Comparison of ENCODE assay signal across 1 cellular context in the genomic region with DNA sequence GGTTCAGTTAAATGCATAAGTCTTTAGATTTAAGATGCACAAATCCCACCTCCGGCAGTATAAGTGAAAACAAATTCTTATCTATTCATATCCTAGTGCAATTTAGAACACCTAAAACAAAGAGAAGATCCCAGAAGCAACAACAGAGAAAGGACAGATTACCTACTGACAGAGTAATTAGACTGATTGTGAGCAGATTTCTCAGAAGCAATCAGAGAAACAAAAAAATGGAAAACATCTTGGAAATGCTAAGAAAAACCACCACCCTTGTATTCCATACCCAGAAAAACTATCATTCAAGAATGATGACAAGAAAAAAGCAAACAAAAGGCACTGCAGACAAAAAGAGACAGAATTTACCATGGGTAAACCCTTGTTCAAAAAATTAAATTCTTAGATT.
TF ChIP-seq lines count a peak whose summit lies in the region.

No MANE protein-coding gene starts in this region.

TF ChIP-seq in WTC11, 78 proteins besides CTCF, POLR2A, EP300 and RAD21 (continued from another document):
- TF ChIP-seq, protein P1, sequence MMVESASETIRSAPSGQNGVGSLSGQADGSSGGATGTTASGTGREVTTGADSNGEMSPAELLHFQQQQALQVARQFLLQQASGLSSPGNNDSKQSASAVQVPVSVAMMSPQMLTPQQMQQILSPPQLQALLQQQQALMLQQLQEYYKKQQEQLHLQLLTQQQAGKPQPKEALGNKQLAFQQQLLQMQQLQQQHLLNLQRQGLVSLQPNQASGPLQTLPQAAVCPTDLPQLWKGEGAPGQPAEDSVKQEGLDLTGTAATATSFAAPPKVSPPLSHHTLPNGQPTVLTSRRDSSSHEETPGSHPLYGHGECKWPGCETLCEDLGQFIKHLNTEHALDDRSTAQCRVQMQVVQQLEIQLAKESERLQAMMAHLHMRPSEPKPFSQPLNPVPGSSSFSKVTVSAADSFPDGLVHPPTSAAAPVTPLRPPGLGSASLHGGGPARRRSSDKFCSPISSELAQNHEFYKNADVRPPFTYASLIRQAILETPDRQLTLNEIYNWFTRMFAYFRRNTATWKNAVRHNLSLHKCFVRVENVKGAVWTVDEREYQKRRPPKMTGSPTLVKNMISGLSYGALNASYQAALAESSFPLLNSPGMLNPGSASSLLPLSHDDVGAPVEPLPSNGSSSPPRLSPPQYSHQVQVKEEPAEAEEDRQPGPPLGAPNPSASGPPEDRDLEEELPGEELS (CRISPR knock-in tag; IDR thresholded peaks at IDR 0.05) = no peak
- TF ChIP-seq ZNF138 (CRISPR knock-in tag; conservative IDR thresholded peaks at IDR 0.05) (no peak), CREB1 (CRISPR knock-in tag; IDR thresholded peaks at IDR 0.05) (no peak), ZNF671 (CRISPR knock-in tag; IDR thresholded peaks at IDR 0.05) (no peak), NFYB (CRISPR knock-in tag; conservative IDR thresholded peaks at IDR 0.05; ENCODE audit: low read depth) (no peak), FOXK1 (CRISPR knock-in tag; IDR thresholded peaks at IDR 0.05) (no peak), KAT7 (CRISPR knock-in tag; IDR thresholded peaks at IDR 0.05; ENCODE audit: borderline replicate concordance) (no peak), MXD4 (CRISPR knock-in tag; IDR thresholded peaks at IDR 0.05; ENCODE audit: borderline replicate concordance) (no peak), HMGA2 (CRISPR knock-in tag; IDR thresholded peaks at IDR 0.05) (no peak), ELF4 (CRISPR knock-in tag; IDR thresholded peaks at IDR 0.05; ENCODE audit: low read depth) (no peak), TEAD4 (CRISPR knock-in tag; IDR thresholded peaks at IDR 0.05) (no peak), CREM (CRISPR knock-in tag; IDR thresholded peaks at IDR 0.05) (no peak), OVOL2 (CRISPR knock-in tag; IDR thresholded peaks at IDR 0.05; ENCODE audit: borderline replicate concordance) (no peak)
- TF ChIP-seq, protein P2, sequence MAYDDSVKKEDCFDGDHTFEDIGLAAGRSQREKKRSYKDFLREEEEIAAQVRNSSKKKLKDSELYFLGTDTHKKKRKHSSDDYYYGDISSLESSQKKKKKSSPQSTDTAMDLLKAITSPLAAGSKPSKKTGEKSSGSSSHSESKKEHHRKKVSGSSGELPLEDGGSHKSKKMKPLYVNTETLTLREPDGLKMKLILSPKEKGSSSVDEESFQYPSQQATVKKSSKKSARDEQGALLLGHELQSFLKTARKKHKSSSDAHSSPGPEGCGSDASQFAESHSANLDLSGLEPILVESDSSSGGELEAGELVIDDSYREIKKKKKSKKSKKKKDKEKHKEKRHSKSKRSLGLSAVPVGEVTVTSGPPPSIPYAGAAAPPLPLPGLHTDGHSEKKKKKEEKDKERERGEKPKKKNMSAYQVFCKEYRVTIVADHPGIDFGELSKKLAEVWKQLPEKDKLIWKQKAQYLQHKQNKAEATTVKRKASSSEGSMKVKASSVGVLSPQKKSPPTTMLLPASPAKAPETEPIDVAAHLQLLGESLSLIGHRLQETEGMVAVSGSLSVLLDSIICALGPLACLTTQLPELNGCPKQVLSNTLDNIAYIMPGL (CRISPR knock-in tag; IDR thresholded peaks at IDR 0.05) = no peak
- TF ChIP-seq, protein P3, sequence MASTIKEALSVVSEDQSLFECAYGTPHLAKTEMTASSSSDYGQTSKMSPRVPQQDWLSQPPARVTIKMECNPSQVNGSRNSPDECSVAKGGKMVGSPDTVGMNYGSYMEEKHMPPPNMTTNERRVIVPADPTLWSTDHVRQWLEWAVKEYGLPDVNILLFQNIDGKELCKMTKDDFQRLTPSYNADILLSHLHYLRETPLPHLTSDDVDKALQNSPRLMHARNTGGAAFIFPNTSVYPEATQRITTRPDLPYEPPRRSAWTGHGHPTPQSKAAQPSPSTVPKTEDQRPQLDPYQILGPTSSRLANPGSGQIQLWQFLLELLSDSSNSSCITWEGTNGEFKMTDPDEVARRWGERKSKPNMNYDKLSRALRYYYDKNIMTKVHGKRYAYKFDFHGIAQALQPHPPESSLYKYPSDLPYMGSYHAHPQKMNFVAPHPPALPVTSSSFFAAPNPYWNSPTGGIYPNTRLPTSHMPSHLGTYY (CRISPR knock-in tag; IDR thresholded peaks at IDR 0.05) = no peak
- TF ChIP-seq, protein P4, sequence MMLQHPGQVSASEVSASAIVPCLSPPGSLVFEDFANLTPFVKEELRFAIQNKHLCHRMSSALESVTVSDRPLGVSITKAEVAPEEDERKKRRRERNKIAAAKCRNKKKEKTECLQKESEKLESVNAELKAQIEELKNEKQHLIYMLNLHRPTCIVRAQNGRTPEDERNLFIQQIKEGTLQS (CRISPR knock-in tag; conservative IDR thresholded peaks at IDR 0.05) = no peak
- TF ChIP-seq, protein P5, sequence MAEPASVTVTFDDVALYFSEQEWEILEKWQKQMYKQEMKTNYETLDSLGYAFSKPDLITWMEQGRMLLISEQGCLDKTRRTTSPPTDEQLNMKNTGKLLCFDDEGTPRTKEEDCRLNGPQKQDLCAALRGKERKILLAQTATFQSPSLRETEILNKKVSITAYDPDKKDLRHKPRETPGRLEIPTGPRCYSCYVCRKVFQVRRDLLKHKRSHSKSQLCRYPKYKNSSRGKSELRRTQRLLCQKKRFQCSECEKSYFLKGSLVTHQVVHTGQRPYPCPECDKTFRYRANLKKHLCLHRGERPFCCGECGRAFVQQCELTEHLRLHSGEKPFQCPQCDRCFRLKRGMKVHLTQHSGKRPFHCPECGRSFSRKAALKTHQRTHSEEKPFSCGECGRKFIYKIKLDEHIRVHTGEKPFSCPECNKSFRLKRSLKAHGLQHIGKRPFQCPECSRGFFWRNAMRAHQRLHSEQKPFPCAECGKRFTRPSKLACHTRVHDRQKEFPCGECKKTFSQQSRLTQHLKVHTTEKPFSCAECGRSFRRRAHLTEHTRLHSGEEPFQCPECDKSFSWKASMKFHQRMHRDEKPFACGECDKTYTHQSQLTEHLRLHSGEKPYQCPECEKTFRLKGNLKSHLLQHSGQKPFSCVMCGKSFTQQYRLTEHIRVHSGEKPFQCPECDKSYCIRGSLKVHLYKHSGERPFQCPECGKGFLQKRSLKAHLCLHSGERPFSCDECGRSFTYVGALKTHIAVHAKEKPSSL (CRISPR knock-in tag; conservative IDR thresholded peaks at IDR 0.05) = no peak
- TF ChIP-seq, protein P6, sequence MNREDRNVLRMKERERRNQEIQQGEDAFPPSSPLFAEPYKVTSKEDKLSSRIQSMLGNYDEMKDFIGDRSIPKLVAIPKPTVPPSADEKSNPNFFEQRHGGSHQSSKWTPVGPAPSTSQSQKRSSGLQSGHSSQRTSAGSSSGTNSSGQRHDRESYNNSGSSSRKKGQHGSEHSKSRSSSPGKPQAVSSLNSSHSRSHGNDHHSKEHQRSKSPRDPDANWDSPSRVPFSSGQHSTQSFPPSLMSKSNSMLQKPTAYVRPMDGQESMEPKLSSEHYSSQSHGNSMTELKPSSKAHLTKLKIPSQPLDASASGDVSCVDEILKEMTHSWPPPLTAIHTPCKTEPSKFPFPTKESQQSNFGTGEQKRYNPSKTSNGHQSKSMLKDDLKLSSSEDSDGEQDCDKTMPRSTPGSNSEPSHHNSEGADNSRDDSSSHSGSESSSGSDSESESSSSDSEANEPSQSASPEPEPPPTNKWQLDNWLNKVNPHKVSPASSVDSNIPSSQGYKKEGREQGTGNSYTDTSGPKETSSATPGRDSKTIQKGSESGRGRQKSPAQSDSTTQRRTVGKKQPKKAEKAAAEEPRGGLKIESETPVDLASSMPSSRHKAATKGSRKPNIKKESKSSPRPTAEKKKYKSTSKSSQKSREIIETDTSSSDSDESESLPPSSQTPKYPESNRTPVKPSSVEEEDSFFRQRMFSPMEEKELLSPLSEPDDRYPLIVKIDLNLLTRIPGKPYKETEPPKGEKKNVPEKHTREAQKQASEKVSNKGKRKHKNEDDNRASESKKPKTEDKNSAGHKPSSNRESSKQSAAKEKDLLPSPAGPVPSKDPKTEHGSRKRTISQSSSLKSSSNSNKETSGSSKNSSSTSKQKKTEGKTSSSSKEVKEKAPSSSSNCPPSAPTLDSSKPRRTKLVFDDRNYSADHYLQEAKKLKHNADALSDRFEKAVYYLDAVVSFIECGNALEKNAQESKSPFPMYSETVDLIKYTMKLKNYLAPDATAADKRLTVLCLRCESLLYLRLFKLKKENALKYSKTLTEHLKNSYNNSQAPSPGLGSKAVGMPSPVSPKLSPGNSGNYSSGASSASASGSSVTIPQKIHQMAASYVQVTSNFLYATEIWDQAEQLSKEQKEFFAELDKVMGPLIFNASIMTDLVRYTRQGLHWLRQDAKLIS (CRISPR knock-in tag; IDR thresholded peaks at IDR 0.05; ENCODE audit: borderline replicate concordance) = no peak
